In the genomic region with DNA sequence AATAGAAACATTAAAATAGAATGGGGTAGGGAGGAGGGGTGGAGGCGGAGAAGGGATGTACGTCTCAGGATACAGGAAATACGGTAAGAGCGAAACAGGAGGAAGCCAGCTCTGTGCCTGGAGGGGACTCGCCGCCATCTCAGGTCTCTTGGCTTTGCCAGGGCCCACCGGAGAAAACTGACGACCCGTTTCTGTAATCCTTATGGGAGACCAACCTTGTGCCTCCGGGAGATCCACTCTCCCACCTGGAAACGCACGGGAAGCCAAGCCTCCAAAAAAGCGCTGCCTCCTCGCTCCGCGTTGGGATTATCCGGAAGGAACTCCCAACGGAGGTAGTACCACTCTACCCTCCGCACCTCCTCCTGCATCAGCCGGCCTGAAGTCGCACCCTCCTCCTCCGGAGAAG, we compare ENCODE assay signal across 8 cellular contexts. TPM values are rescaled to one million over a fixed set of nuclear protein-coding genes. Genes with fewer than 3 reads are reported as not detected.
A peak's percentile ranks its signal among the peaks of the same experiment; 100 is the strongest.
DNase-seq lines count a peak whose midpoint lies in the region; ATAC-seq and TF ChIP-seq lines count a peak whose summit lies in the region.

A gene with protein sequence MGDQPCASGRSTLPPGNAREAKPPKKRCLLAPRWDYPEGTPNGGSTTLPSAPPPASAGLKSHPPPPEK (plus strand): TSS at position 92 of the 406 bp plus-strand sequence. CDS start 111 bp downstream, at position 203.

- H3K27me3 ChIP-seq in adipocyte (replicated peaks; ENCODE audit: control insufficient read depth, insufficient read depth, low read length) = peaks cover 8% of the 10 kb centered on the region
- peaks cover 9% of the 10 kb centered on the region for H3K27me3 ChIP-seq in osteoblast (ENCODE audit: insufficient read depth, low read length)

- ATAC-seq in GM19452 (IDR thresholded peaks at IDR 0.05; ENCODE audit: unreplicated experiment) = peak; percentile 61
- peak; percentile 36 for ATAC-seq in HG03565 (IDR thresholded peaks at IDR 0.05; ENCODE audit: unreplicated experiment)
- ATAC-seq in Right ventricle myocardium superior (ENCODE audit: poor library complexity) = peak; percentile 95

- DNase-seq in Caki2 (ENCODE audit: low read depth) = peak; percentile 66
- DNase-seq in RPMI7951 (ENCODE audit: low read depth) = peak; percentile 68
- peak; percentile 65 for DNase-seq in adipocyte (ENCODE audit: low read depth)
- DNase-seq in Right ventricle myocardium superior = peak; percentile 35
- DNase-seq in osteoblast (ENCODE audit: insufficient read length, low spot score, missing footprints) = peak; percentile 1
- DNase-seq in 8988T = no peak

- H3K36me3 ChIP-seq in adipocyte (ENCODE audit: control insufficient read depth, insufficient read depth, low read length, severe bottlenecking) (no peaks in the 10 kb centered on the region), osteoblast (ENCODE audit: insufficient read depth, low read length) (no peaks in the 10 kb centered on the region)

- H3K9me3 ChIP-seq in adipocyte (ENCODE audit: control insufficient read depth, low read length) (peaks cover under 1% of the 10 kb centered on the region), osteoblast (ENCODE audit: low read depth, low read length) (no peaks in the 10 kb centered on the region)

- H3K4me1 ChIP-seq in adipocyte (ENCODE audit: control insufficient read depth, insufficient read depth, low read length) = no peaks in the 10 kb centered on the region
- no peaks in the 10 kb centered on the region for H3K4me1 ChIP-seq in osteoblast (ENCODE audit: insufficient read depth, low read length)

- in situ Hi-C loops in Caki2 (cut with HindIII; ENCODE audit: low pct_unique_long_range_greater_than_20kb, low sequenced_read_pairs) = no loop called here

- peak within 1 kb of the TSS; percentile 82 for H3K9ac ChIP-seq in adipocyte (ENCODE audit: low read length)

- H3K4me3 ChIP-seq in adipocyte (ENCODE audit: low read length) = peak within 1 kb of the TSS; percentile 88
- H3K4me3 ChIP-seq in osteoblast (ENCODE audit: insufficient read depth, low read length) = peak within 1 kb of the TSS; percentile 80

- no peak for TF ChIP-seq CTCF in osteoblast (IDR thresholded peaks at IDR 0.05; ENCODE audit: extremely low read depth, low read depth, low read length)

- H2AFZ ChIP-seq in osteoblast (ENCODE audit: low read length) = peak within 1 kb of the TSS; percentile 83

- intact Hi-C loops in Right ventricle myocardium superior (cut with DNase I) = no loop called here

- H4K20me1 ChIP-seq in osteoblast (ENCODE audit: insufficient read depth, low read length) = peaks cover 3% of the 10 kb centered on the region

- H3K27ac ChIP-seq in osteoblast (ENCODE audit: low read depth, low read length) = peak within 1 kb of the TSS; percentile 74

- H3K4me2 ChIP-seq in osteoblast (ENCODE audit: insufficient read depth, low read length) = peak within 1 kb of the TSS; percentile 82

- H3K79me2 ChIP-seq in osteoblast (ENCODE audit: insufficient read depth, low read length) = peaks cover 22% of the 10 kb centered on the region

RNA-seq across cellular contexts. Expression of the gene that starts here (rescaled TPM):
- total RNA-seq in Caki2 (2014; rRNA removed; shearing (Covaris generic); ENCODE audit: low replicate concordance) = 17.7 and 22.4 TPM in 2 replicates
- total RNA-seq in RPMI7951 (2014; rRNA removed; shearing (Covaris generic)) = 25.6 and 35.6 TPM in 2 replicates
- total RNA-seq in Right ventricle myocardium superior = 22.3 TPM
- 6.5 and 9.0 TPM in 2 replicates for total RNA-seq in osteoblast

Comparison
In these comparisons a context has a peak if more than half of its experiments do, and no peak if none do; other contexts are left out.
1. ATAC-seq: peak in every context shown above with its lines; median percentile 95 in Right ventricle myocardium superior; 61 in GM19452; 36 in HG03565.